Comparison of ENCODE assay signal across 11 cellular contexts in the genomic region with DNA sequence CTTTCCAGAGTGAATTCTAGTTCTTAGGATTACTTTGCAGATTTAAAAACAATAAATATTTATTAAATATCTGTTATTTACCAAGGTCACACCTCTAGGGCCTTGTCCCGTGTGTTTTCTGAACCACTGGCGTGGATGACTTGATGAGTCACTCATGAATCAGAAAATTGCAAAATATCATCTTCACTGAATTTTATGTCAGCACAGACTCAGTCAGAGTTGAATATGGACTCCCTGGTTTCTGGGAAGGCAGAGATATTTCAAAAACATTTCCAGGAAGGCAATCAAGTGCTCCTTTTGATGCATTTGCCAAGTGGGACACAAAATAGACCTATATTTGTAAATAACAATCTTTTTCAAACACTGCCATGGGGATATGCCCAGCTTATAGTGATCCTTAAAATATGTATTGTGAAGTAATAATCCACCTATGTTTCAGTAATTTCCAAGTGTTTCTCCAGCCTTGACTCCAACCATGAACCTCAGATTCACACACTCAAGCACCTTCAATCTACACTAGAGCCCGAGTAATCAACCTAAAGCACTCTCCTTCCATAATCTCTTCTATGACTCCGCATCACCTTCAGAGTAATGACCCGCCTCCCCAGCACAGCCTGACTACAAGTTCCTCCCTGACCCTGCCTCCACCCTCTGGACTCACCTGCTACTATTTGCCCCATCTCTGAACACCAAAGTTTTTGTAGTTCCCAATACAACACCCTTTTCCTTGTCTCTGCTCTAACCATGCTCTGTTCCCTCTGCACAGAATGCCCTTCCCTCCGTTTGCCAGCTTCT. TPM values are rescaled to one million over a fixed set of nuclear protein-coding genes. Genes with fewer than 3 reads are reported as not detected.
DNase-seq lines count a peak whose midpoint lies in the region; ATAC-seq, FAIRE-seq and TF ChIP-seq lines count a peak whose summit lies in the region.
"Had no signal": no experiment of that assay in that cellular context is flagged by ENCODE, and none has a peak within 500 bp of the region (broad histone marks: within the 10 kb centered on the region; RNA-seq: fewer than 3 reads in every experiment).

No MANE protein-coding gene starts in this region.

- no peaks in the 10 kb centered on the region for H3K36me3 ChIP-seq in psoas muscle (ENCODE audit: insufficient read depth in 1 of 2, low read depth in 1 of 2)

- peak in 2 of 4 donors; percentile 23 to 38 for ATAC-seq in psoas muscle
- ATAC-seq in GM18858 (IDR thresholded peaks at IDR 0.05; ENCODE audit: unreplicated experiment): no peak
- no peak for ATAC-seq in HG03097 (IDR thresholded peaks at IDR 0.05; ENCODE audit: low FRiP score, unreplicated experiment)

- FAIRE-seq in frontal cortex (lab: Jason Lieb, UNC): no peak
- FAIRE-seq: endothelial cell of umbilical vein had no signal

- DNase-seq in COLO829 (ENCODE audit: low spot score) (peak; percentile 7), NB4 (ENCODE audit: low read depth) (peak; percentile 40), dermis blood vessel endothelial cell (peak; percentile 13), psoas muscle (no peak), SK-N-DZ (ENCODE audit: low spot score) (no peak), frontal cortex (ENCODE audit: low spot score in 2 of 2) (no peak)
- DNase-seq: stimulated activated CD4-positive, alpha-beta T cell treated with anti-CD3 and anti-CD28 coated beads, Interleukin-2, amount 100 ng/mL, for 48 hours; T-helper 2 cell had no signal

- TF ChIP-seq POLR2A in NB4 (IDR thresholded peaks at IDR 0.05; ENCODE audit: extremely low read depth, insufficient read length): no peak

- no peaks in the 10 kb centered on the region for H3K27me3 ChIP-seq in psoas muscle (ENCODE audit: insufficient read depth in 3 of 3, low read length in 2 of 3)

- 77 to 80% (median 78%) methylated on average over 6 of the region's 6 CpGs for WGBS in psoas muscle, 3 donors

- H3K4me3 ChIP-seq in NB4 (ENCODE audit: low read depth, low read length): no peak overlapping the region
- no peak overlapping the region for H3K4me3 ChIP-seq in psoas muscle

- intact Hi-C loops in psoas muscle (cut with DNase I): loop anchor here (10.0 kb wide), 3 partner anchors 426 to 1036 kb away; a partner anchor contains a TSS

- peaks cover 36% of the 10 kb centered on the region for H3K4me1 ChIP-seq in psoas muscle

- TF ChIP-seq CTCF in NB4 (IDR thresholded peaks at IDR 0.05; ENCODE audit: low read depth, low read length): no peak
- TF ChIP-seq CTCF in psoas muscle (IDR thresholded peaks at IDR 0.05): no peak

- H3K27ac ChIP-seq in psoas muscle: peak overlapping the region; percentile 56

- no peaks in the 10 kb centered on the region for H3K9me3 ChIP-seq in psoas muscle

RNA-seq across cellular contexts. Expression of a gene that starts 24.3 kb away (rescaled TPM):
- 21.3 and 26.8 TPM in 2 replicates for total RNA-seq in dermis blood vessel endothelial cell
- total RNA-seq in psoas muscle: 10 to 100 TPM; 23.5 to 53.3 (median 43.3) TPM
- polyA plus RNA-seq in psoas muscle: 100 to 1,000 TPM in 1 of 3 donors, 10 to 100 TPM in 2; 33.4 to 108 (median 76.9) TPM
- 30.8 and 32.7 TPM in 2 replicates for polyA plus RNA-seq in SK-N-DZ (2014; cell fraction: cytosol; rRNA removed)
- polyA plus RNA-seq in SK-N-DZ (2014; cell fraction: nucleus; rRNA removed): 13.5 and 14.0 TPM in 2 replicates
- total RNA-seq in frontal cortex: 20.4 TPM

RNA-seq across cellular contexts. Expression of a gene that starts 24.6 kb away (rescaled TPM):
- total RNA-seq in dermis blood vessel endothelial cell (18.0 and 20.1 TPM in 2 replicates), psoas muscle (10 to 100 TPM in 2 of 4 donors, 1 to 10 TPM in 2; 5.4 to 15.5 (median 9.0) TPM), frontal cortex (15.5 TPM)
- 10 to 100 TPM in 2 of 3 donors, 1 to 10 TPM in 1; 8.2 to 24.4 (median 11.9) TPM for polyA plus RNA-seq in psoas muscle
- 22.0 and 27.1 TPM in 2 replicates for polyA plus RNA-seq in SK-N-DZ (2014; cell fraction: cytosol; rRNA removed)
- 25.1 and 26.3 TPM in 2 replicates for polyA plus RNA-seq in SK-N-DZ (2014; cell fraction: nucleus; rRNA removed)

Comparison
In these comparisons a context has a peak if more than half of its experiments do, and no peak if none do; other contexts are left out.
1. DNase-seq: peak in COLO829 (single experiment), NB4 (single experiment) and dermis blood vessel endothelial cell (single experiment); none in psoas muscle (0 of 2), SK-N-DZ (single experiment) and frontal cortex (0 of 2).